Comparison of ENCODE assay signal across 8 cellular contexts in genomic region chr13:22278336-22278929, GRCh38.
DNase-seq lines count a peak whose midpoint lies in the region; ATAC-seq and TF ChIP-seq lines count a peak whose summit lies in the region.

No MANE protein-coding gene starts in this region.

- H3K9ac ChIP-seq in IMR-90 (ENCODE audit: low read depth, low read length) = no peak overlapping the region

- H4K20me1 ChIP-seq in IMR-90 (ENCODE audit: insufficient read depth, low read length) = no peaks in the 10 kb centered on the region

- H3K4me1 Mint-ChIP-seq in T-cell = peaks cover 18 to 21% (median 19%) of the 10 kb centered on the region in 3 donors

- H4K91ac ChIP-seq in IMR-90 (ENCODE audit: insufficient read depth, low read depth, low read length) = no peak overlapping the region

- H3K4me3 ChIP-seq in AG04450 (ENCODE audit: low read depth, low read length) (no peak overlapping the region), IMR-90 (ENCODE audit: insufficient read depth, low read depth, low read length) (no peak overlapping the region), ascending aorta (no peak overlapping the region), right lobe of liver (no peak overlapping the region)

- peak; percentile 78 for TF ChIP-seq RAD21 in IMR-90 (IDR thresholded peaks at IDR 0.05; ENCODE audit: low read length)

- H3K23ac ChIP-seq in IMR-90 (ENCODE audit: low read depth, low read length) = no peak overlapping the region

- H3K36me3 Mint-ChIP-seq in T-cell = no peaks in the 10 kb centered on the region

- WGBS in IMR-90 (ENCODE audit: extremely low coverage in 2 of 2, insufficient read length in 1 of 2), 2 experiments = no CpG with 5 or more reads among the region's 5 CpGs
- WGBS in right lobe of liver (ENCODE audit: insufficient coverage, low coverage, low lambda C conversion rate, missing lambda C conversion rate) = 36% methylated on average over 5 of the region's 5 CpGs

- no peak overlapping the region for H2BK15ac ChIP-seq in IMR-90 (ENCODE audit: low read depth, low read length)

- H3K27me3 ChIP-seq in AG04450 (ENCODE audit: control insufficient read depth, insufficient read depth, low read length) (no peaks in the 10 kb centered on the region), IMR-90 (ENCODE audit: control insufficient read depth, insufficient read depth, low read length) (no peaks in the 10 kb centered on the region; the same call in 1 of the 2 replicates), ascending aorta (no peaks in the 10 kb centered on the region), right lobe of liver (no peaks in the 10 kb centered on the region)

- H3K27me3 Mint-ChIP-seq in T-cell = no peaks in the 10 kb centered on the region

- H2AK5ac ChIP-seq in IMR-90 (ENCODE audit: low read depth, low read length) = no peak overlapping the region

- dilution Hi-C loops in IMR-90 (cut with HindIII; ENCODE audit: low sequenced_read_pairs, unreplicated experiment) = no loop called here

- H3K27ac ChIP-seq in AG04450 (ENCODE audit: low read depth, low read length) = no peak overlapping the region
- H3K27ac ChIP-seq in IMR-90 (ENCODE audit: insufficient read depth, low read length) = no peak overlapping the region
- no peak overlapping the region for H3K27ac ChIP-seq in ascending aorta
- no peak overlapping the region for H3K27ac ChIP-seq in right lobe of liver

- no peak overlapping the region for H3K4me2 ChIP-seq in IMR-90 (ENCODE audit: low read depth, low read length)

- no peak overlapping the region for H3K14ac ChIP-seq in IMR-90 (replicated peaks; ENCODE audit: low read depth, low read length)

- H3K79me1 ChIP-seq in IMR-90 (ENCODE audit: low read depth in 1 of 2, low read length in 2 of 2) = no peaks in the 10 kb centered on the region

- no peak overlapping the region for H3K4me3 Mint-ChIP-seq in T-cell

- DNase-seq in AG04450 (ENCODE audit: low read depth, low spot score) (peak; percentile 18), IMR-90 (peak; percentile 63), T-cell (peak; percentile 12 to 77 (median 64)), ascending aorta (ENCODE audit: low spot score in 2 of 2) (peak in 1 of 2 donors; percentile 73), right lobe of liver (peak in 2 of 3 donors; percentile 31 to 53), cortex of kidney (lab: John Stamatoyannopoulos, UW) (no peak)
- DNase-seq in stimulated activated CD8-positive, alpha-beta memory T cell treated with anti-CD3 and anti-CD28 coated beads, Interleukin-15, amount 100 ng/mL, for 48 hours (ENCODE audit: low read depth in 2 of 2) = peak; percentile 15 to 28

- H3K9me1 ChIP-seq in IMR-90 (ENCODE audit: insufficient read depth, low read length) = no peaks in the 10 kb centered on the region

- H3K36me3 ChIP-seq in IMR-90 (ENCODE audit: control insufficient read depth, insufficient read depth, low read length) (no peaks in the 10 kb centered on the region), ascending aorta (no peaks in the 10 kb centered on the region), right lobe of liver (no peaks in the 10 kb centered on the region)

- no peak overlapping the region for H2AK9ac ChIP-seq in IMR-90 (replicated peaks; ENCODE audit: low read depth, low read length, poor library complexity)

- no peaks in the 10 kb centered on the region for H3K9me3 ChIP-seq in AG04450 (ENCODE audit: control insufficient read depth, insufficient read depth, low read length)
- no peaks in the 10 kb centered on the region for H3K9me3 ChIP-seq in IMR-90 (ENCODE audit: control insufficient read depth, insufficient read depth, low read length)
- no peaks in the 10 kb centered on the region for H3K9me3 ChIP-seq in ascending aorta
- H3K9me3 ChIP-seq in right lobe of liver = no peaks in the 10 kb centered on the region

- H3K9me3 Mint-ChIP-seq in T-cell = no peaks in the 10 kb centered on the region

- H3K4me1 ChIP-seq in IMR-90 (ENCODE audit: control insufficient read depth, insufficient read depth, low read length) (no peaks in the 10 kb centered on the region; the same call in 1 of the 2 replicates), ascending aorta (peaks cover 0 to 5% of the 10 kb centered on the region in 2 donors), right lobe of liver (no peaks in the 10 kb centered on the region)

- ATAC-seq in GM18517 (IDR thresholded peaks at IDR 0.05; ENCODE audit: unreplicated experiment) (peak; percentile 80), IMR-90 (ENCODE audit: low read depth) (peak; percentile 81), T-cell (replicated peaks in 1 of 4) (peak in 2 of 4 experiments; percentile 69 to 76), right lobe of liver (peak; percentile 69 to 79 (median 72))

- TF ChIP-seq CTCF in AG04450 (IDR thresholded peaks at IDR 0.05; ENCODE audit: low read depth, low read length) = peak; percentile 65
- peak; percentile 69 for TF ChIP-seq CTCF in IMR-90 (conservative IDR thresholded peaks at IDR 0.05; ENCODE audit: low read depth, low read length)
- TF ChIP-seq CTCF in ascending aorta (IDR thresholded peaks at IDR 0.05) = peak; percentile 31 to 45 (median 32)
- TF ChIP-seq CTCF in right lobe of liver (IDR thresholded peaks at IDR 0.05) = peak; percentile 40 to 56 (median 46)

- POLR2A ChIA-PET in AG04450 (lab: Yijun Ruan, JAX) = no interaction called here
- POLR2A ChIA-PET in IMR-90 (lab: Charles Lee; ENCODE audit: unreplicated experiment) = no interaction called here
- POLR2A ChIA-PET in T-cell (lab: Charles Lee) = interaction anchor here (0.6 kb wide), 2 partner anchors 70 to 326 kb away, joined by 3 read pairs; no protein-coding TSS in a partner anchor

- CTCF ChIA-PET in AG04450 (lab: Charles Lee) (interaction anchor here (0.5 to 2.4 kb wide), 10 partner anchors 26 to 703 kb away, joined by 3 to 27 read pairs (median 3); no protein-coding TSS in a partner anchor), IMR-90 (lab: Yijun Ruan, JAX) (interaction anchor here (0.7 to 2.3 kb wide), 4 partner anchors 211 to 641 kb away, joined by 3 to 5 read pairs (median 3); no protein-coding TSS in a partner anchor), T-cell (lab: Charles Lee) (interaction anchor here (0.5 to 2.9 kb wide), 6 partner anchors 275 to 653 kb away, joined by 3 to 14 read pairs (median 4); no protein-coding TSS in a partner anchor)

- no peak overlapping the region for H4K5ac ChIP-seq in IMR-90 (ENCODE audit: low read depth, low read length)

- in situ Hi-C loops in IMR-90 (cut with MboI; ENCODE audit: low sequenced_read_pairs) = no loop called here

- no peak overlapping the region for H3K4ac ChIP-seq in IMR-90 (ENCODE audit: low read depth, low read length)

- no peak overlapping the region for H3K56ac ChIP-seq in IMR-90 (ENCODE audit: extremely low read depth, insufficient read depth, low read length)

- H2BK5ac ChIP-seq in IMR-90 (ENCODE audit: low read depth, low read length, poor library complexity, severe bottlenecking) = no peak overlapping the region

- no peak overlapping the region for H3K27ac Mint-ChIP-seq in T-cell

- TF ChIP-seq POLR2A in IMR-90 (IDR thresholded peaks at IDR 0.05; ENCODE audit: low read depth, low read length) (no peak), right lobe of liver (IDR thresholded peaks at IDR 0.05) (no peak)

- no peak overlapping the region; the same call in 1 of the 2 replicates for H2BK120ac ChIP-seq in IMR-90 (ENCODE audit: low read depth, low read length)

- no TSS peak for BruUV-seq in IMR-90 (replicated peaks; lab: Mats Ljungman, UMichigan)

- intact Hi-C loops in IMR-90 (cut with micrococcal nuclease) (loop anchor here (1.0 to 10.0 kb wide), 8 partner anchors 204 to 653 kb away; partner anchors contain the start of gene FGF9), ascending aorta (cut with DNase I) (loop anchor here (5.0 to 10.0 kb wide), 3 partner anchors 171 to 641 kb away; no protein-coding TSS in a partner anchor), right lobe of liver (cut with DNase I) (no loop called here)

- H2AFZ ChIP-seq in IMR-90 (replicated peaks; ENCODE audit: low read length, poor library complexity) = no peak overlapping the region

- H3K18ac ChIP-seq in IMR-90 (ENCODE audit: low read depth, low read length) = no peak overlapping the region

- H2BK20ac ChIP-seq in IMR-90 (ENCODE audit: low read depth, low read length) = 0 out of 2 replicates have a peak overlapping the region, but pooled peaks have one; percentile 28

- H4K8ac ChIP-seq in IMR-90 (ENCODE audit: low read depth in 2 of 2, low read length in 2 of 2) = no peak overlapping the region

TF ChIP-seq in IMR-90, 13 proteins besides CTCF, POLR2A, EP300 and RAD21:
- no peak for TF ChIP-seq FOS (IDR thresholded peaks at IDR 0.05; ENCODE audit: low read depth, low read length)
- peak; percentile 81 for TF ChIP-seq SMC3 (IDR thresholded peaks at IDR 0.05; ENCODE audit: low read depth, low read length)
- no peak for TF ChIP-seq RFX5 (IDR thresholded peaks at IDR 0.05; ENCODE audit: low read depth, low read length)
- no peak for TF ChIP-seq MAFK (IDR thresholded peaks at IDR 0.05; ENCODE audit: low read depth, low read length)
- TF ChIP-seq USF2 (IDR thresholded peaks at IDR 0.05; ENCODE audit: low read depth, low read length) = no peak
- no peak for TF ChIP-seq BHLHE40 (IDR thresholded peaks at IDR 0.05; ENCODE audit: low read depth, low read length)

Comparison
In these comparisons a context has a peak if more than half of its experiments do, and no peak if none do; other contexts are left out.
1. POLR2A ChIA-PET loops: an anchor here in T-cell (0.6 kb wide); none called in AG04450 and IMR-90.
2. intact Hi-C loops: an anchor here in IMR-90 (1.0 to 10.0 kb wide) and ascending aorta (5.0 to 10.0 kb wide); none called in right lobe of liver.